In the genomic region with DNA sequence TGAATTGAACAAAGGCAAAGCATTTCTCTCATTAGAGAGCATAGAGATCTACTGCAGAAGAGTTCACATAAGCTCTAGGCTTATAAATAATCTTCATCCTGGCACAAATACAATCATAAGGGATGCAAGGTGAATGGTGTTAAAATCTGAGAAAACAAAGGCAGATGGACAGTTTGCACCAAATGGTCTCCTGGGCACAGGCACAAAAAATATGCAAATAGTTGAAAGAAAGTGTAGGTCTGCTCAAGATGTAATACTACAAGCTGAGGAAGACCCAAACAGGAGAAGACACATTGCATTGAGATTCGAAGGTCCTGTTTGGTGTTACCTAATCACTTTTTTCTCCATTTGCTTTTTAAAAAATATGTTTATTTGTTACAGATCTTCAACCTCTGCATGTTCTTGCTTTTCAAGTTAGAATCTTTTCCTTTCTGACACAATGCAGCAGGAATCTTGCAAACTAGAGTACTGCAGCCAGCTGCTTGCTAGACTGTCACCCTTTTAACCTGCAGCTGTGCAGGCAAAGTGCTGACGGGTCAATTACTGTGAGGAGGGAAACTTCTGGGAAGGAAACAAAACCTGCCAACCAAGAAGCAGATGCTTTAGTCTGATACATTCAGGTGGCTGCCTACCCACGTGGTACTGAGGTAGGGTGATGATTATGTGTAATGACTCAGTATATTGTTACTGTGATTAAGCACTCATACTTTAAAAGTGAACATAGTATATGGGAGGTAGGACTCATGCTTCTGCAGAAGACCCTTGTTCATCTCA, we compare ENCODE assay signal across 1 cellular context.
TF ChIP-seq lines count a peak whose summit lies in the region.

No MANE protein-coding gene starts in this region.

TF ChIP-seq in neural cell, 6 proteins besides CTCF, POLR2A, EP300 and RAD21 (continued from another document):
- no peak for TF ChIP-seq MXI1 (conservative IDR thresholded peaks at IDR 0.05; ENCODE audit: poor library complexity, severe bottlenecking)
